ENCODE assay signal across 8 cellular contexts in genomic region chr11:1262172-1263006, GRCh38. TPM values are rescaled to one million over a fixed set of nuclear protein-coding genes. Genes with fewer than 3 reads are reported as not detected.
DNase-seq lines count a peak whose midpoint lies in the region; ATAC-seq, FAIRE-seq and TF ChIP-seq lines count a peak whose summit lies in the region.

No MANE protein-coding gene starts in this region.

- FAIRE-seq in GM12891 (lab: Jason Lieb, UNC): peak; percentile 98

- peak overlapping the region; percentile 43 for H3K4me3 ChIP-seq in kidney epithelial cell (ENCODE audit: low read depth, low read length)

- DNase-seq in GM12891 (ENCODE audit: insufficient read length, low spot score) (peak; percentile 90), NCI-H446 (lab: John Stamatoyannopoulos, UW) (peak; percentile 64 to 89), cerebellum (ENCODE audit: low spot score) (peak; percentile 96), kidney epithelial cell (ENCODE audit: low read depth) (peak; percentile 64)
- DNase-seq in activated CD4-positive, alpha-beta T cell treated with anti-CD3 and anti-CD28 coated beads for 24 hours (ENCODE audit: low read depth in 2 of 2): peak; percentile 81 to 82
- peak; percentile 85 to 88 (median 86) for DNase-seq in stimulated activated CD4-positive, alpha-beta T cell treated with anti-CD3 and anti-CD28 coated beads, Interleukin-12 subunit alpha, Interleukin-12 subunit beta, amount 100 ng/mL, for 48 hours (ENCODE audit: low read depth in 2 of 3, low spot score in 1 of 3)

- peak; percentile 71; the same call in 1 of the 2 replicates for TF ChIP-seq POLR2A in GM12891 (IDR thresholded peaks at IDR 0.05; ENCODE audit: low read depth, low read length)

- no peak for TF ChIP-seq CTCF in kidney epithelial cell (IDR thresholded peaks at IDR 0.05; ENCODE audit: insufficient read depth, low read length, poor library complexity, severe bottlenecking)

- H3K27me3 ChIP-seq in kidney epithelial cell (ENCODE audit: control insufficient read depth, insufficient read depth, low read length): no peaks in the 10 kb centered on the region

- ATAC-seq in HG03066 (IDR thresholded peaks at IDR 0.05; ENCODE audit: low read depth, unreplicated experiment): peak; percentile 63
- ATAC-seq in HG03565 (IDR thresholded peaks at IDR 0.05; ENCODE audit: unreplicated experiment): no peak

- H3K36me3 ChIP-seq in kidney epithelial cell (ENCODE audit: control insufficient read depth, insufficient read depth, low read length): no peaks in the 10 kb centered on the region

TF ChIP-seq in GM12891, 5 proteins besides CTCF, POLR2A, EP300 and RAD21:
- TF ChIP-seq POLR2AphosphoS5 (IDR thresholded peaks at IDR 0.05; ENCODE audit: low read depth, low read length): peak; percentile 75
- TF ChIP-seq SPI1 (IDR thresholded peaks at IDR 0.05; ENCODE audit: low read depth, low read length): no peak

RNA-seq across cellular contexts. Expression of gene MUC5B, which starts 39.5 kb away (rescaled TPM):
- polyA plus RNA-seq in GM12891 (2012; ENCODE audit: low read depth, missing spikeins): 0.12 TPM
- total RNA-seq in cerebellum: 0.18 TPM
- total RNA-seq in kidney epithelial cell: under 0.01 TPM in 1 of 2 replicates, not detected in the other

RNA-seq across cellular contexts. Expression of gene TOLLIP, which starts 47.0 kb away (rescaled TPM):
- 16.4 TPM for polyA plus RNA-seq in GM12891 (2012; ENCODE audit: low read depth, missing spikeins)
- total RNA-seq in cerebellum (18.6 TPM), kidney epithelial cell (55.3 and 68.0 TPM in 2 replicates)
